ENCODE assay signal across 9 cellular contexts in the genomic region with DNA sequence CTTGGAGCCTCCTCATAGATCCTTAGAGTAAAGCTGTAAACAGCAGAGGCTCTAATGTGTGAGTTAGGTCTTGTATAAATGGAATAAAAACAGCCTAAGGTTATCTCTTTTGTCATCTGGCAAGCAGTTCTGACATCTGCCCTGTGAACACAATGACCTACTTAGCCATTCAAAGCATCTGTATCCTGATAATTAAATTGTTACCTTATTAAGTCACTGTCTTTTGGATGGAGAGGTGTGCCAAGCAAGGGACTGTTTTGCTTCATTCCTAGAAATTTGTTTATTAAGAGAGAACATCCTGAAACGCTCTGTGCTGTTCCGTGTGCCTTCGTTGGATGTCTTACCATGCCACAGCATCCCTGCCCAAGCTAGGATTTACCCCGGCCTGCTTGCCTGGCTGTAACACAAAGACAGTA. TPM values are rescaled to one million over a fixed set of nuclear protein-coding genes. Genes with fewer than 3 reads are reported as not detected.
A peak's percentile ranks its signal among the peaks of the same experiment; 100 is the strongest.
DNase-seq lines count a peak whose midpoint lies in the region; ATAC-seq, FAIRE-seq and TF ChIP-seq lines count a peak whose summit lies in the region.
"Had no signal": no experiment of that assay in that cellular context is flagged by ENCODE, and none has a peak within 500 bp of the region (broad histone marks: within the 10 kb centered on the region; RNA-seq: fewer than 3 reads in every experiment).

No MANE protein-coding gene starts in this region.

- H3K9me3 Mint-ChIP-seq in activated CD4-positive, alpha-beta T cell treated with anti-CD3 and anti-CD28 coated beads for 36 hours (ENCODE audit: low read depth) = no peaks in the 10 kb centered on the region
- peaks cover 7% of the 10 kb centered on the region for H3K9me3 Mint-ChIP-seq in glutamatergic neuron (ENCODE audit: unreplicated experiment)

- peak overlapping the region; percentile 93 for H3K4me3 Mint-ChIP-seq in activated CD4-positive, alpha-beta T cell treated with anti-CD3 and anti-CD28 coated beads for 36 hours
- H3K4me3 Mint-ChIP-seq in T-helper 17 cell = peak overlapping the region; percentile 98
- H3K4me3 Mint-ChIP-seq in glutamatergic neuron (ENCODE audit: unreplicated experiment) = peak overlapping the region; percentile 95

- 76 to 92% (median 83%) methylated on average over 4 of the region's 4 CpGs for WGBS in stomach, 5 donors

- FAIRE-seq in RCC 7860 (lab: Jason Lieb, UNC) = no peak

- H3K27ac Mint-ChIP-seq in activated CD4-positive, alpha-beta T cell treated with anti-CD3 and anti-CD28 coated beads for 36 hours = no peak overlapping the region
- peak overlapping the region; percentile 93 for H3K27ac Mint-ChIP-seq in T-helper 17 cell
- peak overlapping the region; percentile 91 for H3K27ac Mint-ChIP-seq in glutamatergic neuron (ENCODE audit: unreplicated experiment)

- peak overlapping the region in 1 of 5 donors; percentile 84 for H3K27ac ChIP-seq in stomach

- TF ChIP-seq POLR2A in stomach (IDR thresholded peaks at IDR 0.05) = no peak

- H3K27me3 Mint-ChIP-seq in activated CD4-positive, alpha-beta T cell treated with anti-CD3 and anti-CD28 coated beads for 36 hours = no peaks in the 10 kb centered on the region
- no peaks in the 10 kb centered on the region for H3K27me3 Mint-ChIP-seq in T-helper 17 cell
- peaks cover 6% of the 10 kb centered on the region for H3K27me3 Mint-ChIP-seq in glutamatergic neuron (ENCODE audit: unreplicated experiment)

- no peak for TF ChIP-seq CTCF in glutamatergic neuron (IDR thresholded peaks at IDR 0.05; ENCODE audit: partially characterized antibody, unreplicated experiment)
- no peak for TF ChIP-seq CTCF in stomach (IDR thresholded peaks at IDR 0.05)

- no peak for TF ChIP-seq EP300 in stomach (IDR thresholded peaks at IDR 0.05)

- peaks cover 0 to 2% (median 0%) of the 10 kb centered on the region in 4 donors for H3K36me3 ChIP-seq in stomach

- DNase-seq in activated CD4-positive, alpha-beta T cell treated with anti-CD3 and anti-CD28 coated beads for 36 hours = no peak
- no peak for DNase-seq in activated CD4-positive, alpha-beta T cell treated with anti-CD3 and anti-CD28 coated beads, Interleukin-2, amount 50 U/mL, for 1 hour
- DNase-seq in T-helper 17 cell (no peak), glutamatergic neuron (no peak), stomach (no peak), CD1c-positive myeloid dendritic cell (ENCODE audit: extremely low spot score) (no peak), RCC 7860 (ENCODE audit: low spot score) (no peak)
- DNase-seq in activated CD8-positive, alpha-beta memory T cell treated with anti-CD3 and anti-CD28 coated beads for 24 hours = no peak
- DNase-seq: SW 1271 had no signal

- peaks cover 10% of the 10 kb centered on the region for H3K36me3 Mint-ChIP-seq in activated CD4-positive, alpha-beta T cell treated with anti-CD3 and anti-CD28 coated beads for 36 hours (ENCODE audit: low read depth)
- peaks cover 2% of the 10 kb centered on the region for H3K36me3 Mint-ChIP-seq in T-helper 17 cell (ENCODE audit: low read depth)
- no peaks in the 10 kb centered on the region for H3K36me3 Mint-ChIP-seq in glutamatergic neuron (ENCODE audit: unreplicated experiment)

- intact Hi-C loops in activated CD4-positive, alpha-beta T cell treated with anti-CD3 and anti-CD28 coated beads for 36 hours (cut with DNase I, micrococcal nuclease) = no loop called here
- intact Hi-C loops in stomach (cut with DNase I; ENCODE audit: low total_unique reads) = no loop called here

- H3K4me1 Mint-ChIP-seq in activated CD4-positive, alpha-beta T cell treated with anti-CD3 and anti-CD28 coated beads for 36 hours = peaks cover 50% of the 10 kb centered on the region
- H3K4me1 Mint-ChIP-seq in T-helper 17 cell (peaks cover 35% of the 10 kb centered on the region), glutamatergic neuron (ENCODE audit: low read depth, unreplicated experiment) (peaks cover 16% of the 10 kb centered on the region)

- H3K4me3 ChIP-seq in stomach = peak overlapping the region; percentile 75 to 93 (median 90)

- ATAC-seq in activated CD4-positive, alpha-beta T cell treated with anti-CD3 and anti-CD28 coated beads for 36 hours = no peak
- no peak for ATAC-seq in T-helper 17 cell

- peaks cover 8 to 31% (median 22%) of the 10 kb centered on the region in 4 donors for H3K4me1 ChIP-seq in stomach

- CTCF ChIA-PET in activated CD4-positive, alpha-beta T cell treated with anti-CD3 and anti-CD28 coated beads for 36 hours (lab: Charles Lee) = interaction anchor here (0.8 to 3.0 kb wide), 5 partner anchors 73 to 515 kb away, joined by 3 to 30 read pairs (median 4); partner anchors contain the start of gene C5orf52

- POLR2A ChIA-PET in activated CD4-positive, alpha-beta T cell treated with anti-CD3 and anti-CD28 coated beads for 36 hours (lab: Charles Lee) = no interaction called here

- H3K9me3 ChIP-seq in T-helper 17 cell (ENCODE audit: control insufficient read depth, low read length, poor library complexity, severe bottlenecking) (no peaks in the 10 kb centered on the region), stomach (no peaks in the 10 kb centered on the region)

- no peaks in the 10 kb centered on the region for H3K27me3 ChIP-seq in stomach

RNA-seq across cellular contexts. Expression of gene LSM11, which starts 1.5 kb away (rescaled TPM):
- total RNA-seq in activated CD4-positive, alpha-beta T cell treated with anti-CD3 and anti-CD28 coated beads for 36 hours = 1 to 10 TPM; 6.2 to 8.0 TPM
- total RNA-seq in T-helper 17 cell (1 to 10 TPM; 1.0 to 1.4 TPM), glutamatergic neuron (ENCODE audit: unreplicated experiment) (7.7 TPM), stomach (10 to 100 TPM in 1 of 5 donors, 1 to 10 TPM in 4; 1.2 to 10.3 (median 4.1) TPM)
- 1 to 10 TPM in 1 of 3 donors, under 1 TPM in 2; 0.46 to 1.6 (median 0.81) TPM for polyA plus RNA-seq in stomach

RNA-seq across cellular contexts. Expression of gene THG1L, which starts 13.8 kb away (rescaled TPM):
- 10 to 100 TPM; 29.9 to 33.8 TPM for total RNA-seq in activated CD4-positive, alpha-beta T cell treated with anti-CD3 and anti-CD28 coated beads for 36 hours
- 1 to 10 TPM; 5.2 to 5.5 TPM for total RNA-seq in T-helper 17 cell
- 3.4 TPM for total RNA-seq in glutamatergic neuron (ENCODE audit: unreplicated experiment)
- 10 to 100 TPM in 4 of 5 donors, 1 to 10 TPM in 1; 2.9 to 29.6 (median 18.7) TPM for total RNA-seq in stomach
- polyA plus RNA-seq in stomach = 10 to 100 TPM; 10.2 to 20.4 (median 12.8) TPM
